ENCODE assay signal across 29 cellular contexts in the genomic region with DNA sequence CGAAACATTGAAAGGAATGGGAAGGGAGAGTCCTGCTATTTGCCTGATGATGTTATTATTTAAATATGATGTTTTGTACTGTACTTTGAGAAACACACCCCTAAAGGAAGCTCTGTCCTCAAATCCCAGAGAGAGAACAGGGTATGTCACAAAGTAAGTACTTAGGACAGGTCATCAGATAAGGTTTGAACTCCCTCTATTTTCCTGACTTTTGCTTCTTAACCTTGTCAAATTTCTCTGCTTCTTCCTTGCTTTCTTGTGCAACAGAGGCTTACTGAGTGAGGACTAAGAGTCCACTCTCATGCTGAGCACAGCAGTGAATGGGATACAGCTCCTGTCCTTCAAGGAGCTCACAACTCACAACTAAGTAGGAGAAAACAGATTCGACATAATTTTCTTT. TPM values are rescaled to one million over a fixed set of nuclear protein-coding genes. Genes with fewer than 3 reads are reported as not detected.
DNase-seq lines count a peak whose midpoint lies in the region; ATAC-seq and TF ChIP-seq lines count a peak whose summit lies in the region.
"Had no signal": no experiment of that assay in that cellular context is flagged by ENCODE, and none has a peak within 500 bp of the region (broad histone marks: within the 10 kb centered on the region; RNA-seq: fewer than 3 reads in every experiment).

No MANE protein-coding gene starts in this region.

- H3K36me3 ChIP-seq in CD4-positive, CD25-positive, alpha-beta regulatory T cell (ENCODE audit: control insufficient read depth, insufficient read depth, low read length), result peaks cover 16% of the 10 kb centered on the region
- H3K36me3 ChIP-seq in Loucy (ENCODE audit: insufficient read depth, low read length) (no peaks in the 10 kb centered on the region; the same call in 1 of the 2 replicates), neutrophil (peaks cover 11% of the 10 kb centered on the region)

- no peak overlapping the region for H3K9ac ChIP-seq in Loucy (ENCODE audit: low read depth, low read length, poor library complexity, severe bottlenecking)
- H3K9ac ChIP-seq: GM23248, KMS-11 had no signal

- H3K9me2 ChIP-seq in Loucy (replicated peaks; ENCODE audit: low read depth, low read length), result no peaks in the 10 kb centered on the region

- no peak for DNase-seq in CD4-positive, CD25-positive, alpha-beta regulatory T cell
- no peak for DNase-seq in epithelial cell of prostate (ENCODE audit: low read depth, low spot score)
- DNase-seq in effector CD4-positive, alpha-beta T cell, result no peak
- no peak for DNase-seq in activated CD4-positive, alpha-beta T cell treated with anti-CD3 and anti-CD28 coated beads, Interleukin-2, amount 50 U/mL, for 4 hours
- DNase-seq: activated CD4-positive, alpha-beta T cell treated with anti-CD3 and anti-CD28 coated beads, Interleukin-2, amount 50 U/mL, for 1 hour; activated naive CD8-positive, alpha-beta T cell treated with anti-CD3 and anti-CD28 coated beads, Interleukin-2, amount 50 U/mL, for 24 hours; DMS 273 treated with DMSO at 0.1 percent for 48 hours; endodermal cell; GM23248; kidney; lower lobe of right lung; NCI-H1436 treated with DMSO at 0.1 percent for 48 hours; NCI-H2107; nucleus accumbens; Right ventricle myocardium superior; stimulated activated CD4-positive, alpha-beta T cell treated with anti-CD3 and anti-CD28 coated beads, Interleukin-1b, Interleukin-23, amount 100 ng/mL, for 48 hours; T-helper 9 cell had no signal

- no peak for ATAC-seq in CD4-positive, CD25-positive, alpha-beta regulatory T cell (ENCODE audit: low read depth in 2 of 2)
- no peak for ATAC-seq in HG03159 (IDR thresholded peaks at IDR 0.05; ENCODE audit: unreplicated experiment)
- ATAC-seq: activated naive CD8-positive, alpha-beta T cell treated with anti-CD3 and anti-CD28 coated beads, Interleukin-2, amount 50 U/mL, for 24 hours; lower lobe of right lung had no signal

- H3K27me3 Mint-ChIP-seq in CD4-positive, CD25-positive, alpha-beta regulatory T cell, result peaks cover 5% of the 10 kb centered on the region
- H3K27me3 Mint-ChIP-seq: activated naive CD8-positive, alpha-beta T cell treated with anti-CD3 and anti-CD28 coated beads, Interleukin-2, amount 50 U/mL, for 24 hours; brain had no signal

- H3K9me3 ChIP-seq in CD4-positive, CD25-positive, alpha-beta regulatory T cell (ENCODE audit: control insufficient read depth in 2 of 2, low read length in 2 of 2), result no peaks in the 10 kb centered on the region
- H3K9me3 ChIP-seq in Loucy (ENCODE audit: insufficient read depth, low read depth, low read length) (no peaks in the 10 kb centered on the region), neutrophil (no peaks in the 10 kb centered on the region)
- H3K9me3 ChIP-seq: lower lobe of right lung, suprapubic skin had no signal

- H3K36me3 Mint-ChIP-seq in CD4-positive, CD25-positive, alpha-beta regulatory T cell, result peaks cover 41% of the 10 kb centered on the region

- peaks cover 56% of the 10 kb centered on the region for H4K20me1 ChIP-seq in Loucy (ENCODE audit: insufficient read depth, low read length, poor library complexity, severe bottlenecking)

- H3K4me3 Mint-ChIP-seq in CD4-positive, CD25-positive, alpha-beta regulatory T cell, result peak overlapping the region in 2 of 4 donors; percentile 74 to 84
- H3K4me3 Mint-ChIP-seq: endodermal cell had no signal

- H2AFZ ChIP-seq in Loucy (ENCODE audit: low read length), result no peak overlapping the region
- H2AFZ ChIP-seq: GM23248 had no signal

- H3K9me3 Mint-ChIP-seq in CD4-positive, CD25-positive, alpha-beta regulatory T cell, result no peaks in the 10 kb centered on the region
- H3K9me3 Mint-ChIP-seq: activated naive CD8-positive, alpha-beta T cell treated with anti-CD3 and anti-CD28 coated beads, Interleukin-2, amount 50 U/mL, for 24 hours; brain; endodermal cell had no signal

- H3K4me1 ChIP-seq in CD4-positive, CD25-positive, alpha-beta regulatory T cell (ENCODE audit: control insufficient read depth, insufficient read depth, low read length, poor library complexity, severe bottlenecking), result peaks cover 46% of the 10 kb centered on the region
- H3K4me1 ChIP-seq in Loucy (ENCODE audit: insufficient read depth, low read length, poor library complexity, severe bottlenecking), result peaks cover 61% of the 10 kb centered on the region
- H3K4me1 ChIP-seq in neutrophil (ENCODE audit: control insufficient read depth in 1 of 2, insufficient read depth in 1 of 2, low read depth in 1 of 2, low read length in 1 of 2), result peaks cover 36 to 47% of the 10 kb centered on the region in 2 experiments

- no peaks in the 10 kb centered on the region for H3K27me3 ChIP-seq in CD4-positive, CD25-positive, alpha-beta regulatory T cell (ENCODE audit: control insufficient read depth, insufficient read depth, low read length)
- no peaks in the 10 kb centered on the region for H3K27me3 ChIP-seq in Loucy (ENCODE audit: insufficient read depth, low read length, poor library complexity, severe bottlenecking)
- H3K27me3 ChIP-seq in neutrophil, result no peaks in the 10 kb centered on the region
- H3K27me3 ChIP-seq: suprapubic skin had no signal

- H3K27ac Mint-ChIP-seq in CD4-positive, CD25-positive, alpha-beta regulatory T cell, result peak overlapping the region in 1 of 3 donors; percentile 92
- H3K27ac Mint-ChIP-seq: endodermal cell had no signal

- H3K79me2 ChIP-seq in Loucy (ENCODE audit: insufficient read depth, low read length), result peaks cover 78% of the 10 kb centered on the region

- H3K27ac ChIP-seq in CD4-positive, CD25-positive, alpha-beta regulatory T cell (ENCODE audit: insufficient read depth, low read length, poor library complexity, severe bottlenecking), result no peak overlapping the region
- H3K27ac ChIP-seq in epithelial cell of prostate (peak overlapping the region; percentile 94), neutrophil (peak overlapping the region; percentile 95)
- H3K27ac ChIP-seq: C4-2B, coronary artery, GM23248, KMS-11, lower lobe of right lung, suprapubic skin had no signal

- H3K4me2 ChIP-seq in Loucy (ENCODE audit: low read depth, low read length, poor library complexity, severe bottlenecking), result peak overlapping the region; percentile 87
- H3K4me2 ChIP-seq: KMS-11 had no signal

- no peaks in the 10 kb centered on the region; the same call in 1 of the 2 replicates for H3F3A ChIP-seq in Loucy (ENCODE audit: low read depth)

- peak overlapping the region; percentile 23 for H3K4me3 ChIP-seq in CD4-positive, CD25-positive, alpha-beta regulatory T cell (ENCODE audit: low read depth, low read length)
- H3K4me3 ChIP-seq in Loucy (ENCODE audit: low read length, poor library complexity, severe bottlenecking), result peak overlapping the region; percentile 76
- H3K4me3 ChIP-seq in neutrophil (ENCODE audit: low read depth in 1 of 2, low read length in 1 of 2), result no peak overlapping the region
- H3K4me3 ChIP-seq: coronary artery, GM23248, lower lobe of right lung, skin epidermis, suprapubic skin had no signal

- TF ChIP-seq CTCF in Loucy (conservative IDR thresholded peaks at IDR 0.05; ENCODE audit: low read length) (no peak), neutrophil (IDR thresholded peaks at IDR 0.05) (no peak)

- H3K4me1 Mint-ChIP-seq in CD4-positive, CD25-positive, alpha-beta regulatory T cell, result peaks cover 37 to 83% (median 56%) of the 10 kb centered on the region in 4 donors

RNA-seq across cellular contexts. Expression of a gene that starts 3.7 kb away (rescaled TPM):
- total RNA-seq in CD4-positive, CD25-positive, alpha-beta regulatory T cell, result 43.5 TPM
- 100 to 1,000 TPM; 182 to 226 (median 205) TPM for polyA plus RNA-seq in CD4-positive, CD25-positive, alpha-beta regulatory T cell

RNA-seq across cellular contexts. Expression of a gene that starts 37.6 kb away (rescaled TPM):
- 0.64 TPM for total RNA-seq in CD4-positive, CD25-positive, alpha-beta regulatory T cell
- polyA plus RNA-seq in CD4-positive, CD25-positive, alpha-beta regulatory T cell, result 1 to 10 TPM; 2.4 to 6.6 (median 3.7) TPM
- total RNA-seq: GM23248, HT1080, NCI-H460, pulmonary artery endothelial cell had no signal
- polyA plus RNA-seq: GM23248 had no signal

RNA-seq across cellular contexts. Expression of a gene that starts 54.3 kb away (rescaled TPM):
- 26.3 TPM for total RNA-seq in CD4-positive, CD25-positive, alpha-beta regulatory T cell
- under 1 TPM; 0.22 to 0.30 (median 0.26) TPM for polyA plus RNA-seq in CD4-positive, CD25-positive, alpha-beta regulatory T cell

Comparison
In these comparisons a context has a peak if more than half of its experiments do, and no peak if none do; other contexts are left out.
1. H3K4me3 ChIP-seq: peak in CD4-positive, CD25-positive, alpha-beta regulatory T cell (single experiment) and Loucy (single experiment); none in neutrophil (0 of 2).